ENCODE assay signal across 8 cellular contexts in the genomic region with DNA sequence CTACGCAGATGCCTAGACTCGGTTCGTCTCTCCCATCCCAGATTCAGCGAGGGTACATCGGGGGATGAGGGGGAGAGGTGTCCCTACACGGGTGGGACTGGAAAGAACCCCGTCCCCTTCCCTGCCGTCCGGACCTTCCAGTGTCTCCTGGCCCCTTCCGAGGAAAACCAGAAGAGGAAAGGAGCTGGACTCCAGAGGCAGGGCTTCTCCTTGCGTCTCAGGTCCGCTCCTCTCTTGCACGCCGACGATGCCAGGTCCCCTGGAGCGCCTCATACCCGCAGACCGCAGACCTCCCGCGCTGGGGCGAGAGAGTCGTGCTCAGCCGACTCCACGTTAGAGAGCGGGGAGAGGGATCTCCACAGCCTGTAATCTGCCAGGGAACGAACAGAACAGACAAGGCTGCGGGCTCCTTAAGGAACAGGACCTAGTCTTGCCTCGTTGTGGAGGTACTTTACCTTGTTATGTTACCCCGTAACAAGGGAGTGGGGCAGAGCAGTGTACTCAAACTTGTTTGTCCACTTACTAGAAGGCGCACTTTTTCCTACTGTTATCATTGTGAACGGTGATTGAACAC. TPM values are rescaled to one million over a fixed set of nuclear protein-coding genes. Genes with fewer than 3 reads are reported as not detected.
DNase-seq lines count a peak whose midpoint lies in the region; ATAC-seq lines count a peak whose summit lies in the region.

No MANE protein-coding gene starts in this region.

- peaks cover 24% of the 10 kb centered on the region for H3K4me1 Mint-ChIP-seq in activated CD4-positive, alpha-beta memory T cell treated with anti-CD3 and anti-CD28 coated beads for 36 hours (ENCODE audit: low read depth)

- POLR2A ChIA-PET in activated CD4-positive, alpha-beta memory T cell treated with anti-CD3 and anti-CD28 coated beads for 36 hours (lab: Charles Lee) = interaction anchor here (1.0 to 1.1 kb wide), 2 partner anchors 45 to 66 kb away, joined by 3 to 4 read pairs; a partner anchor contains a TSS

- H3K9ac ChIP-seq in stomach smooth muscle (ENCODE audit: low read length in 2 of 2) = peak overlapping the region; percentile 72 to 96

- H3K36me3 ChIP-seq in muscle layer of duodenum (ENCODE audit: control insufficient read depth in 1 of 2, insufficient read depth in 2 of 2, low read length in 2 of 2) (no peaks in the 10 kb centered on the region), stomach smooth muscle (ENCODE audit: control insufficient read depth in 2 of 2, insufficient read depth in 2 of 2, low read length in 2 of 2) (no peaks in the 10 kb centered on the region)

- H3K9me3 ChIP-seq in muscle layer of duodenum (ENCODE audit: control insufficient read depth in 1 of 2, low read length in 2 of 2) (no peaks in the 10 kb centered on the region), stomach smooth muscle (ENCODE audit: control insufficient read depth in 2 of 2, low read length in 2 of 2) (no peaks in the 10 kb centered on the region)

- H3K27ac ChIP-seq in muscle layer of duodenum (ENCODE audit: low read length) (peak overlapping the region; percentile 85), stomach smooth muscle (ENCODE audit: low read length) (peak overlapping the region; percentile 92)

- peak; percentile 13 for ATAC-seq in HG02870 (IDR thresholded peaks at IDR 0.05; ENCODE audit: unreplicated experiment)

- H3K4me3 Mint-ChIP-seq in activated CD4-positive, alpha-beta memory T cell treated with anti-CD3 and anti-CD28 coated beads for 36 hours = peak overlapping the region; percentile 84

- CTCF ChIA-PET in activated CD4-positive, alpha-beta memory T cell treated with anti-CD3 and anti-CD28 coated beads for 36 hours (lab: Charles Lee) = interaction anchor here (0.7 to 11.6 kb wide), 7 partner anchors 12 to 63 kb away, joined by 3 to 144 read pairs (median 3); no protein-coding TSS in a partner anchor

- peak overlapping the region; percentile 60 for H3K27ac Mint-ChIP-seq in activated CD4-positive, alpha-beta memory T cell treated with anti-CD3 and anti-CD28 coated beads for 36 hours

- no peaks in the 10 kb centered on the region for H3K9me3 Mint-ChIP-seq in activated CD4-positive, alpha-beta memory T cell treated with anti-CD3 and anti-CD28 coated beads for 36 hours

- H3K27me3 ChIP-seq in muscle layer of duodenum (ENCODE audit: low read depth, low read length) (no peaks in the 10 kb centered on the region), stomach smooth muscle (ENCODE audit: control insufficient read depth in 1 of 2, insufficient read depth in 2 of 2, low read length in 2 of 2) (no peaks in the 10 kb centered on the region)

- peak overlapping the region; percentile 70 to 77 for H3K4me3 ChIP-seq in muscle layer of duodenum (ENCODE audit: low read depth in 1 of 2, low read length in 2 of 2)
- peak overlapping the region; percentile 87 to 95 for H3K4me3 ChIP-seq in stomach smooth muscle (ENCODE audit: low read length in 2 of 2)

- DNase-seq in NCI-H2029 treated with DMSO at 0.1 percent for 48 hours (lab: John Stamatoyannopoulos, UW) = peak; percentile 20
- DNase-seq in NCI-H2029 (lab: John Stamatoyannopoulos, UW) = no peak
- DNase-seq in NCI-H226 = peak; percentile 68
- peak; percentile 79 for DNase-seq in activated CD4-positive, alpha-beta memory T cell treated with anti-CD3 and anti-CD28 coated beads for 36 hours
- peak; percentile 80 for DNase-seq in epidermal melanocyte (ENCODE audit: insufficient read length, low spot score)

- H3K4me1 ChIP-seq in muscle layer of duodenum (ENCODE audit: control insufficient read depth in 1 of 2, insufficient read depth in 2 of 2, low read length in 2 of 2) (peaks cover 4 to 31% of the 10 kb centered on the region in 2 donors), stomach smooth muscle (ENCODE audit: control insufficient read depth, insufficient read depth, low read length) (peaks cover 29% of the 10 kb centered on the region)

- no peaks in the 10 kb centered on the region for H3K36me3 Mint-ChIP-seq in activated CD4-positive, alpha-beta memory T cell treated with anti-CD3 and anti-CD28 coated beads for 36 hours

- intact Hi-C loops in activated CD4-positive, alpha-beta memory T cell treated with anti-CD3 and anti-CD28 coated beads for 36 hours (cut with micrococcal nuclease) = loop anchor here (1.0 kb wide), 2 partner anchors 15 to 49 kb away; no protein-coding TSS in a partner anchor

- H3K27me3 Mint-ChIP-seq in activated CD4-positive, alpha-beta memory T cell treated with anti-CD3 and anti-CD28 coated beads for 36 hours = peaks cover 3% of the 10 kb centered on the region

RNA-seq across cellular contexts. Expression of a gene that starts 0.4 kb away (rescaled TPM):
- total RNA-seq in activated CD4-positive, alpha-beta memory T cell treated with anti-CD3 and anti-CD28 coated beads for 36 hours = 10 to 100 TPM; 52.9 to 57.7 TPM

RNA-seq across cellular contexts. Expression of a gene that starts 45.5 kb away (rescaled TPM):
- 10 to 100 TPM; 48.6 to 48.8 TPM for total RNA-seq in activated CD4-positive, alpha-beta memory T cell treated with anti-CD3 and anti-CD28 coated beads for 36 hours

RNA-seq across cellular contexts. Expression of a gene that starts 48.7 kb away (rescaled TPM):
- total RNA-seq in activated CD4-positive, alpha-beta memory T cell treated with anti-CD3 and anti-CD28 coated beads for 36 hours = under 1 TPM; 0.10 to 0.12 TPM
